ENCODE assay signal across 11 cellular contexts in the genomic region with DNA sequence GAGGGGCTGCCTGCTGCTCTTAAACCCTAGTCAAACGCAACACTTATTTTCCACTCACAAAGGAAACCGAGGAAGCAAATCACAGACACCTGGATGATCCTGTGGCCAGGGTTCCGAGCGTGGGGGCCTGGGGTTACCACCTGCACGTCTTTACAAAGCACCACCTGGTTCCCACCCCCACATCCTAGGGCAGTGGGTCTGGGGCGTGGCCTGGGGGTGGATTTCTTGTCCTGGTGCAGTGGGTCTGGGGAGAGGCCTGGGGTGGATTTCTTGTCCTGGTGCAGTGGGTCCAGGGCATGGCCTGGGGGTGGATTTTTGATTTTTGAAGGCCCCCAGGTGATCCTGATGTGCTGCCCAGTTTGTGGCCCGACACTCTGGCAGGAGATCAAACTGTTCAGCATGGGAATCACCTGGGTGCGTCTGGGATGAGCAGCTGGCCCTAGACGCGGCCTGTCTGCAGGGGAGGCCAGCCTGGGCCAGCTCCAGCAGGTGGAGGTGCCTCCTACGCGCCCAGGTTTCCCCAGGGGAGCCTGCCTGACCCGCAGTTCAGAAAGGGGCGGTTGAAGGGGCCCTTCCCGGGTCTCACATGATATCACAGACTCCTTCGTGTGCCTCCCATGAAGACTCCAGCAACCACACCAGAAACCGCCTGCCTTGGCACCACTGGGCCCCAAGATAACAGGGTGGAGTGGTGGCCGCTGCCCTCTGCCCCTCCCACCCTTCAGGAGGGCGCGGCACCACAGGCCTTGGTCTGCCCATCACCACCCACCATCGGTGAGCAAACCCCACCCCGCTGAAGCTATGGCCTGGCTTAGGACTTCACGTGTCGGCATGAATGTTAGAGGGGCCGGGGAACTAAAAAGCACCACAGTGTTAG. TPM values are rescaled to one million over a fixed set of nuclear protein-coding genes. Genes with fewer than 3 reads are reported as not detected.
DNase-seq lines count a peak whose midpoint lies in the region; ATAC-seq and TF ChIP-seq lines count a peak whose summit lies in the region.
"Had no signal": no experiment of that assay in that cellular context is flagged by ENCODE, and none has a peak within 500 bp of the region (broad histone marks: within the 10 kb centered on the region; RNA-seq: fewer than 3 reads in every experiment).

No MANE protein-coding gene starts in this region.

- ATAC-seq in GM18867 (IDR thresholded peaks at IDR 0.05; ENCODE audit: unreplicated experiment): no peak
- ATAC-seq: GM23338 had no signal

- H3K27me3 Mint-ChIP-seq in glutamatergic neuron (ENCODE audit: unreplicated experiment): peaks cover 3% of the 10 kb centered on the region
- H3K27me3 Mint-ChIP-seq: IgD-negative memory B cell had no signal

- no peak for TF ChIP-seq CTCF in glutamatergic neuron (IDR thresholded peaks at IDR 0.05; ENCODE audit: partially characterized antibody, unreplicated experiment)

- DNase-seq in NCI-H1092 treated with DMSO at 0.1 percent for 48 hours (lab: John Stamatoyannopoulos, UW) (peak; percentile 4), NCI-H1092 (lab: John Stamatoyannopoulos, UW) (no peak), glutamatergic neuron (no peak)
- DNase-seq: EL, HFFc6, NCI-H1105, NCI-H187, NCI-H524 had no signal

- peak overlapping the region; percentile 22 for H3K27ac Mint-ChIP-seq in glutamatergic neuron (ENCODE audit: unreplicated experiment)
- H3K27ac Mint-ChIP-seq: GM23338, HFFc6 had no signal

- H3K36me3 Mint-ChIP-seq in glutamatergic neuron (ENCODE audit: unreplicated experiment): no peaks in the 10 kb centered on the region

- H3K4me3 Mint-ChIP-seq in glutamatergic neuron (ENCODE audit: unreplicated experiment): no peak overlapping the region
- H3K4me3 Mint-ChIP-seq: GM23338, HFFc6 had no signal

- peaks cover 1% of the 10 kb centered on the region for H3K9me3 Mint-ChIP-seq in glutamatergic neuron (ENCODE audit: unreplicated experiment)
- H3K9me3 Mint-ChIP-seq: GM23338, HFFc6, IgD-negative memory B cell had no signal

- peaks cover 7% of the 10 kb centered on the region for H3K4me1 Mint-ChIP-seq in glutamatergic neuron (ENCODE audit: low read depth, unreplicated experiment)
- H3K4me1 Mint-ChIP-seq: GM23338 had no signal

RNA-seq across cellular contexts. Expression of gene HAGH, which starts 6.3 kb away (rescaled TPM):
- 99.6 TPM for total RNA-seq in glutamatergic neuron (ENCODE audit: unreplicated experiment)

RNA-seq across cellular contexts. Expression of gene FAHD1, which starts 6.7 kb away (rescaled TPM):
- total RNA-seq in glutamatergic neuron (ENCODE audit: unreplicated experiment): 26.5 TPM

RNA-seq across cellular contexts. Expression of gene IGFALS, which starts 26.8 kb away (rescaled TPM):
- total RNA-seq in glutamatergic neuron (ENCODE audit: unreplicated experiment): 0.39 TPM
- total RNA-seq: GM23338, HFFc6 had no signal

RNA-seq across cellular contexts. Expression of gene NUBP2, which starts 37.6 kb away (rescaled TPM):
- 66.1 TPM for total RNA-seq in glutamatergic neuron (ENCODE audit: unreplicated experiment)

RNA-seq across cellular contexts. Expression of gene SPSB3, which starts 38.0 kb away (rescaled TPM):
- 80.4 TPM for total RNA-seq in glutamatergic neuron (ENCODE audit: unreplicated experiment)
